ENCODE assay signal across 10 cellular contexts in the genomic region with DNA sequence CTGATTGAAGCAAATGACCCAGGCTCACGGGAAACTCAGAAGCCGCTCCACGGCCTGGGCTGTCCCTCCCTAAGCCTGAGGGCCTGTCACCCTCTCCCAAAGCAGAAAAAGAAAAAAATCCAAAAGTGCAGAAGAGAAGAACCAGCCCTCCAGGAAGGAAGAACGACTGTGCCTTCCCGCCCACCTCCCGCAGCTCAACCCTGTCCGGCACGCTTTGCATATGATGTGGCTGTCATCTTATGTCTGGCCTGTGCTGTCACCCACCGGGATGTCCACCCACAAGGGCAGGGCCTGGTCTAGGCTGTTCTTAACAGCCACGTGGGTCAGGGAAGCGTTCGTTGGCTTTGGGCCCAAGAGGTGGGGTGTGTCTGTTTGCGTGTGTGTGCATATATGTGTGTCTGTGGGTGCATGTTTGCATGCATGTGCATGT. TPM values are rescaled to one million over a fixed set of nuclear protein-coding genes. Genes with fewer than 3 reads are reported as not detected.
DNase-seq lines count a peak whose midpoint lies in the region; ATAC-seq, FAIRE-seq and TF ChIP-seq lines count a peak whose summit lies in the region.
"Had no signal": no experiment of that assay in that cellular context is flagged by ENCODE, and none has a peak within 500 bp of the region (broad histone marks: within the 10 kb centered on the region; RNA-seq: fewer than 3 reads in every experiment).

No MANE protein-coding gene starts in this region.

- no peak overlapping the region for H3K18ac ChIP-seq in mesenchymal stem cell (ENCODE audit: low read depth in 1 of 2, low read length in 2 of 2)

- H2BK5ac ChIP-seq in mesenchymal stem cell (ENCODE audit: low read depth, low read length, poor library complexity, severe bottlenecking) = no peak overlapping the region

- H4K20me1 ChIP-seq in K562 (replicated peaks; ENCODE audit: control insufficient read depth, insufficient read depth, low read length) = peaks cover 51% of the 10 kb centered on the region

- ATAC-seq in K562 (no peak), HG02973 (IDR thresholded peaks at IDR 0.05; ENCODE audit: unreplicated experiment) (no peak)

- H3K4me3 ChIP-seq in K562 (no peak overlapping the region), mesenchymal stem cell (ENCODE audit: insufficient read depth in 1 of 2, low read depth in 1 of 2, low read length in 2 of 2) (peak overlapping the region in 1 of 2 experiments; percentile 59), tibial artery (peak overlapping the region in 1 of 2 donors; percentile 9)

- no peak overlapping the region for H3K14ac ChIP-seq in mesenchymal stem cell (ENCODE audit: low read length in 2 of 2)

- no peak overlapping the region for H3K4me2 ChIP-seq in K562 (ENCODE audit: insufficient read depth, low read length)
- H3K4me2 ChIP-seq in mesenchymal stem cell (ENCODE audit: low read length, poor library complexity, severe bottlenecking) = no peak overlapping the region

- no peak overlapping the region for H4K91ac ChIP-seq in mesenchymal stem cell (ENCODE audit: low read length)

- 74% methylated on average over 12 of the region's 13 CpGs for WGBS in K562 (ENCODE audit: insufficient coverage, low coverage, missing lambda C conversion rate)
- 81% methylated on average over 13 of the region's 13 CpGs for WGBS in mesenchymal stem cell

- no peak overlapping the region for H3K4me3 Mint-ChIP-seq in activated T-cell treated with anti-CD3 and anti-CD28 coated beads, Interleukin-2, amount 50 U/mL, for 24 hours

- intact Hi-C loops in K562 (cut with micrococcal nuclease) = no loop called here
- intact Hi-C loops in tibial artery (cut with DNase I; ENCODE audit: low total_unique reads) = no loop called here

- no peak overlapping the region for H3K23ac ChIP-seq in mesenchymal stem cell (ENCODE audit: low read length in 2 of 2)

- in situ Hi-C loops in K562 (cut with MboI) = no loop called here

- no peak for TF ChIP-seq RAD21 in K562 (CRISPR knock-in tag; conservative IDR thresholded peaks at IDR 0.05 in 1 of 2, IDR thresholded peaks at IDR 0.05 in 1 of 2)

- peaks cover 1% of the 10 kb centered on the region for H3K9me1 ChIP-seq in K562 (ENCODE audit: control insufficient read depth, insufficient read depth, low read length)

- TF ChIP-seq CTCF in K562 (IDR thresholded peaks at IDR 0.05 in 2 of 3, conservative IDR thresholded peaks at IDR 0.05 in 1 of 3; ENCODE audit: insufficient read depth in 2 of 3, low read depth in 1 of 3, low read length in 3 of 3) = no peak
- TF ChIP-seq CTCF in tibial artery (IDR thresholded peaks at IDR 0.05) = no peak

- no peak for DNase-seq in activated T-cell treated with anti-CD3 and anti-CD28 coated beads, Interleukin-2, amount 50 U/mL, for 24 hours
- DNase-seq in activated T-cell treated with anti-CD3 and anti-CD28 coated beads, Interleukin-2, amount 50 U/mL, for 1 hour = no peak
- DNase-seq in K562 (ENCODE audit: extremely low read depth in 1 of 4, low spot score in 3 of 4) = no peak
- no peak for DNase-seq in mesenchymal stem cell
- DNase-seq in tibial artery = no peak
- no peak for DNase-seq in mucosa of gallbladder (ENCODE audit: low spot score)
- no peak for DNase-seq in anterior cingulate cortex (lab: John Stamatoyannopoulos, UW)
- DNase-seq: activated CD4-positive, CD25-positive, alpha-beta regulatory T cell; effector CD4-positive, alpha-beta T cell had no signal

- no peak overlapping the region for H2AK5ac ChIP-seq in mesenchymal stem cell (ENCODE audit: low read length, severe bottlenecking)

- H3K4ac ChIP-seq in mesenchymal stem cell (ENCODE audit: low read depth in 1 of 2, low read length in 2 of 2) = no peak overlapping the region

- H4K8ac ChIP-seq in mesenchymal stem cell (ENCODE audit: low read length) = no peak overlapping the region

- H3K36me3 ChIP-seq in K562 (ENCODE audit: control insufficient read depth, insufficient read depth, low read length) (peaks cover 87% of the 10 kb centered on the region; the same call in 2 of the 3 replicates), mesenchymal stem cell (ENCODE audit: control insufficient read depth in 1 of 2, insufficient read depth in 2 of 2, low read depth in 1 of 2, low read length in 2 of 2) (peaks cover 54 to 76% of the 10 kb centered on the region in 2 experiments), tibial artery (peaks cover 32 to 72% (median 53%) of the 10 kb centered on the region in 3 donors)

- no peaks in the 10 kb centered on the region; the same call in 1 of the 2 replicates for H3K9me3 ChIP-seq in K562 (replicated peaks; ENCODE audit: control insufficient read depth, insufficient read depth, low read depth, low read length)
- H3K9me3 ChIP-seq in mesenchymal stem cell (ENCODE audit: control insufficient read depth, low read length) = no peaks in the 10 kb centered on the region
- H3K9me3 ChIP-seq in tibial artery = no peaks in the 10 kb centered on the region

- peaks cover 50% of the 10 kb centered on the region for H3K4me1 Mint-ChIP-seq in activated T-cell treated with anti-CD3 and anti-CD28 coated beads, Interleukin-2, amount 50 U/mL, for 24 hours (ENCODE audit: low read depth)

- H2BK12ac ChIP-seq in mesenchymal stem cell (ENCODE audit: low read length in 2 of 2) = no peak overlapping the region

- H2BK15ac ChIP-seq in mesenchymal stem cell (ENCODE audit: low read depth, poor library complexity, severe bottlenecking) = no peak overlapping the region

- no peak for TF ChIP-seq EP300 in K562 (IDR thresholded peaks at IDR 0.05; ENCODE audit: low read length)

- H3K79me2 ChIP-seq in K562 (ENCODE audit: control insufficient read depth, insufficient read depth, low read length) = peaks cover 95% of the 10 kb centered on the region

- POLR2A ChIA-PET in K562 (lab: Yijun Ruan, JAX) = interaction anchor here (0.7 kb wide), 1 partner anchor 36 kb away, joined by 3 read pairs; no protein-coding TSS in a partner anchor

- CTCF ChIA-PET in K562 (lab: Yijun Ruan, JAX; ENCODE audit: low intra/inter-chr PET ratio) = no interaction called here

- no peak overlapping the region for H2AFZ ChIP-seq in K562 (ENCODE audit: low read depth, low read length)
- H2AFZ ChIP-seq in mesenchymal stem cell (ENCODE audit: low read depth, low read length) = no peak overlapping the region

- H3K27me3 ChIP-seq in K562 (ENCODE audit: control insufficient read depth in 2 of 2, insufficient read depth in 2 of 2, low read length in 2 of 2) (no peaks in the 10 kb centered on the region), mesenchymal stem cell (ENCODE audit: control insufficient read depth in 1 of 2, insufficient read depth in 1 of 2, low read length in 2 of 2) (no peaks in the 10 kb centered on the region), tibial artery (no peaks in the 10 kb centered on the region)

- no peak for TF ChIP-seq POLR2A in K562 (conservative IDR thresholded peaks at IDR 0.05)

- H3K27ac ChIP-seq in K562 (ENCODE audit: extremely low read depth, low read depth, low read length) (no peak overlapping the region), mesenchymal stem cell (ENCODE audit: low read length, poor library complexity, severe bottlenecking) (peak overlapping the region; percentile 66), tibial artery (peak overlapping the region; percentile 33 to 65)

- H3K36me3 Mint-ChIP-seq in activated T-cell treated with anti-CD3 and anti-CD28 coated beads, Interleukin-2, amount 50 U/mL, for 24 hours (ENCODE audit: low read depth) = peaks cover 83% of the 10 kb centered on the region

- H3K4me1 ChIP-seq in K562 (replicated peaks in 1 of 2; ENCODE audit: control insufficient read depth in 2 of 2, insufficient read depth in 2 of 2, low read length in 2 of 2) (peaks cover 0 to 42% of the 10 kb centered on the region in 2 experiments; a peak in 2 of 5 replicates), mesenchymal stem cell (ENCODE audit: control insufficient read depth, insufficient read depth, low read depth, low read length) (peaks cover 37% of the 10 kb centered on the region), tibial artery (peaks cover 0 to 44% (median 36%) of the 10 kb centered on the region in 4 donors)

- no peaks in the 10 kb centered on the region for H3K27me3 Mint-ChIP-seq in activated T-cell treated with anti-CD3 and anti-CD28 coated beads, Interleukin-2, amount 50 U/mL, for 24 hours

- peak; percentile 65 for FAIRE-seq in K562 (lab: Jason Lieb, UNC)

- H3K9me3 Mint-ChIP-seq in activated T-cell treated with anti-CD3 and anti-CD28 coated beads, Interleukin-2, amount 50 U/mL, for 24 hours = no peaks in the 10 kb centered on the region

- no peaks in the 10 kb centered on the region for H3K79me1 ChIP-seq in mesenchymal stem cell (replicated peaks; ENCODE audit: low read length, poor library complexity, severe bottlenecking)

- H3K27ac Mint-ChIP-seq in activated T-cell treated with anti-CD3 and anti-CD28 coated beads, Interleukin-2, amount 50 U/mL, for 24 hours = peak overlapping the region; percentile 83

- BruUV-seq in K562 (replicated peaks; lab: Mats Ljungman, UMichigan) = no TSS peak

- H3K9ac ChIP-seq in K562 (ENCODE audit: insufficient read depth in 1 of 2, low read depth in 2 of 2, low read length in 2 of 2) (peak overlapping the region in 1 of 2 experiments; percentile 78; a peak in 2 of 4 replicates), mesenchymal stem cell (ENCODE audit: low read length) (peak overlapping the region; percentile 66)

- no peak overlapping the region for H2BK120ac ChIP-seq in mesenchymal stem cell (ENCODE audit: low read depth, low read length)

RNA-seq across cellular contexts. Expression of gene ZBTB7A, which starts 13.7 kb away (rescaled TPM):
- 5.4 and 20.2 TPM in 2 replicates for total RNA-seq in K562 (2011; cell fraction: chromatin; rRNA removed; ENCODE audit: low replicate concordance)
- total RNA-seq in K562 (2011; cell fraction: nucleolus; rRNA removed) = 10.5 and 12.0 TPM in 2 replicates
- 5.3 and 7.3 TPM in 2 replicates for total RNA-seq in K562 (2011; cell fraction: nucleoplasm; rRNA removed)
- 10.2 and 13.8 TPM in 2 replicates for total RNA-seq in K562 (2014; rRNA removed)
- 1.6 and 1.8 TPM in 2 replicates for total RNA-seq in K562 (2014; rRNA removed; fragmentation: Illumina TruSeq; extraction: Trizol)
- 4.6 and 4.8 TPM in 2 replicates for total RNA-seq in K562 (2015; rRNA removed; fragmentation: Illumina TruSeq; extraction: Trizol)
- total RNA-seq in K562 (2021) = 32.7 and 34.0 TPM in 2 replicates
- polyA plus RNA-seq in K562 (2011; rRNA removed) = 2.0 and 2.4 TPM in 2 replicates
- polyA plus RNA-seq in K562 (2011; cell fraction: cytosol; rRNA removed) = 2.8 and 11.2 TPM in 2 replicates
- polyA plus RNA-seq in K562 (2011; cell fraction: nucleus; rRNA removed) = 7.4 and 18.4 TPM in 2 replicates
- 8.9 and 10.8 TPM in 2 replicates for polyA plus RNA-seq in K562 (2012)
- 6.3 and 8.3 TPM in 2 replicates for polyA plus RNA-seq in K562 (2014; fragmentation: Illumina TruSeq; extraction: Trizol)
- polyA plus RNA-seq in K562 (2014; fragmentation: Nextera tagmentation; extraction: Ambion mirVana) = under 1 TPM; 0.11 to 0.27 TPM
- 10.8 and 11.6 TPM in 2 replicates for polyA plus RNA-seq in K562 (2014; rRNA removed)
- polyA minus RNA-seq in K562 (2011; rRNA and poly(A)+ RNA removed) = 1.3 and 1.7 TPM in 2 replicates
- polyA minus RNA-seq in K562 (2011; cell fraction: cytosol; rRNA and poly(A)+ RNA removed) = 14.2 and 20.6 TPM in 2 replicates
- 5.4 and 5.8 TPM in 2 replicates for polyA minus RNA-seq in K562 (2011; cell fraction: nucleus; rRNA and poly(A)+ RNA removed)
- polyA plus RNA-seq in mesenchymal stem cell (2013, experiment 1 of 2) = 27.7 TPM
- polyA plus RNA-seq in mesenchymal stem cell (2013, experiment 2 of 2) = 26.9 TPM
- 82.6 TPM for total RNA-seq in mucosa of gallbladder

RNA-seq across cellular contexts. Expression of gene PIAS4, which starts 45.5 kb away (rescaled TPM):
- 19.4 and 56.5 TPM in 2 replicates for total RNA-seq in K562 (2011; cell fraction: chromatin; rRNA removed; ENCODE audit: low replicate concordance)
- total RNA-seq in K562 (2011; cell fraction: nucleolus; rRNA removed) = 36.9 and 39.3 TPM in 2 replicates
- 20.4 and 20.9 TPM in 2 replicates for total RNA-seq in K562 (2011; cell fraction: nucleoplasm; rRNA removed)
- total RNA-seq in K562 (2014; rRNA removed) = 21.9 and 26.4 TPM in 2 replicates
- 5.3 and 7.3 TPM in 2 replicates for total RNA-seq in K562 (2014; rRNA removed; fragmentation: Illumina TruSeq; extraction: Trizol)
- total RNA-seq in K562 (2015; rRNA removed; fragmentation: Illumina TruSeq; extraction: Trizol) = 14.3 and 14.4 TPM in 2 replicates
- total RNA-seq in K562 (2021) = 24.9 and 34.9 TPM in 2 replicates
- 6.7 and 7.1 TPM in 2 replicates for polyA plus RNA-seq in K562 (2011; rRNA removed)
- 7.4 and 15.5 TPM in 2 replicates for polyA plus RNA-seq in K562 (2011; cell fraction: cytosol; rRNA removed)
- 11.2 and 22.2 TPM in 2 replicates for polyA plus RNA-seq in K562 (2011; cell fraction: nucleus; rRNA removed)
- polyA plus RNA-seq in K562 (2012) = 23.1 and 44.7 TPM in 2 replicates
- 14.5 and 23.3 TPM in 2 replicates for polyA plus RNA-seq in K562 (2014; fragmentation: Illumina TruSeq; extraction: Trizol)
- under 1 TPM; 0.27 TPM for polyA plus RNA-seq in K562 (2014; fragmentation: Nextera tagmentation; extraction: Ambion mirVana)
- 14.8 and 19.9 TPM in 2 replicates for polyA plus RNA-seq in K562 (2014; rRNA removed)
- 4.6 and 5.3 TPM in 2 replicates for polyA minus RNA-seq in K562 (2011; rRNA and poly(A)+ RNA removed)
- polyA minus RNA-seq in K562 (2011; cell fraction: cytosol; rRNA and poly(A)+ RNA removed) = 14.9 and 18.8 TPM in 2 replicates
- polyA minus RNA-seq in K562 (2011; cell fraction: nucleus; rRNA and poly(A)+ RNA removed) = 21.3 and 22.4 TPM in 2 replicates
- polyA plus RNA-seq in mesenchymal stem cell (2013, experiment 1 of 2) = 49.3 TPM
- polyA plus RNA-seq in mesenchymal stem cell (2013, experiment 2 of 2) = 49.4 TPM
- total RNA-seq in mucosa of gallbladder = 31.9 TPM
